In genomic region chr22:36898690-36899089, GRCh38 we compare ENCODE assay signal across 3 cellular contexts.
TF ChIP-seq lines count a peak whose summit lies in the region.

No MANE protein-coding gene starts in this region.

TF ChIP-seq in HepG2, 621 proteins besides CTCF, POLR2A, EP300 and RAD21:
- peak; percentile 95 for TF ChIP-seq ATF7 (IDR thresholded peaks at IDR 0.05)
- no peak for TF ChIP-seq ATF7 (CRISPR knock-in tag; IDR thresholded peaks at IDR 0.05)
- peak; percentile 95 for TF ChIP-seq CREB1 (IDR thresholded peaks at IDR 0.05)
- TF ChIP-seq CREB1 (CRISPR knock-in tag; IDR thresholded peaks at IDR 0.05), result no peak
- no peak for TF ChIP-seq HMGXB4 (CRISPR knock-in tag; IDR thresholded peaks at IDR 0.05; ENCODE audit: borderline replicate concordance in 1 of 2, low read depth in 1 of 2)
- TF ChIP-seq MAFK (conservative IDR thresholded peaks at IDR 0.05 in 1 of 2, IDR thresholded peaks at IDR 0.05 in 1 of 2; ENCODE audit: low read length in 2 of 2), result peak in 1 of 2 experiments; percentile 20; a peak in 1 of 4 replicates

TF ChIP-seq in WTC11, 78 proteins besides CTCF, POLR2A, EP300 and RAD21 (continues in another document):
- TF ChIP-seq SMAD4 (CRISPR knock-in tag; IDR thresholded peaks at IDR 0.05) (no peak), E2F5 (CRISPR knock-in tag; IDR thresholded peaks at IDR 0.05) (no peak), ZNF219 (CRISPR knock-in tag; IDR thresholded peaks at IDR 0.05; ENCODE audit: borderline replicate concordance) (no peak), TCF7 (CRISPR knock-in tag; IDR thresholded peaks at IDR 0.05; ENCODE audit: low read depth) (no peak), ZNF317 (CRISPR knock-in tag; IDR thresholded peaks at IDR 0.05; ENCODE audit: borderline replicate concordance, low read depth) (no peak), AFF4 (CRISPR knock-in tag; IDR thresholded peaks at IDR 0.05; ENCODE audit: borderline replicate concordance) (no peak), ZNF532 (CRISPR knock-in tag; IDR thresholded peaks at IDR 0.05; ENCODE audit: borderline replicate concordance) (no peak), ESRRA (CRISPR knock-in tag; IDR thresholded peaks at IDR 0.05; ENCODE audit: borderline replicate concordance) (no peak), ATF2 (CRISPR knock-in tag; IDR thresholded peaks at IDR 0.05; ENCODE audit: borderline replicate concordance, low read depth) (no peak), IRF2 (CRISPR knock-in tag; IDR thresholded peaks at IDR 0.05; ENCODE audit: borderline replicate concordance, low read depth) (no peak), ATF3 (CRISPR knock-in tag; conservative IDR thresholded peaks at IDR 0.05) (no peak), KAT7 (CRISPR knock-in tag; IDR thresholded peaks at IDR 0.05; ENCODE audit: borderline replicate concordance) (no peak), NFYB (CRISPR knock-in tag; conservative IDR thresholded peaks at IDR 0.05; ENCODE audit: low read depth) (no peak), NR1H2 (CRISPR knock-in tag; IDR thresholded peaks at IDR 0.05) (no peak)

TF ChIP-seq in H1, 55 proteins besides CTCF, POLR2A, EP300 and RAD21:
- no peak for TF ChIP-seq KDM1A (IDR thresholded peaks at IDR 0.05; ENCODE audit: borderline replicate concordance, low read length)
